36 cellular contexts compared by ENCODE assay signal in the genomic region with DNA sequence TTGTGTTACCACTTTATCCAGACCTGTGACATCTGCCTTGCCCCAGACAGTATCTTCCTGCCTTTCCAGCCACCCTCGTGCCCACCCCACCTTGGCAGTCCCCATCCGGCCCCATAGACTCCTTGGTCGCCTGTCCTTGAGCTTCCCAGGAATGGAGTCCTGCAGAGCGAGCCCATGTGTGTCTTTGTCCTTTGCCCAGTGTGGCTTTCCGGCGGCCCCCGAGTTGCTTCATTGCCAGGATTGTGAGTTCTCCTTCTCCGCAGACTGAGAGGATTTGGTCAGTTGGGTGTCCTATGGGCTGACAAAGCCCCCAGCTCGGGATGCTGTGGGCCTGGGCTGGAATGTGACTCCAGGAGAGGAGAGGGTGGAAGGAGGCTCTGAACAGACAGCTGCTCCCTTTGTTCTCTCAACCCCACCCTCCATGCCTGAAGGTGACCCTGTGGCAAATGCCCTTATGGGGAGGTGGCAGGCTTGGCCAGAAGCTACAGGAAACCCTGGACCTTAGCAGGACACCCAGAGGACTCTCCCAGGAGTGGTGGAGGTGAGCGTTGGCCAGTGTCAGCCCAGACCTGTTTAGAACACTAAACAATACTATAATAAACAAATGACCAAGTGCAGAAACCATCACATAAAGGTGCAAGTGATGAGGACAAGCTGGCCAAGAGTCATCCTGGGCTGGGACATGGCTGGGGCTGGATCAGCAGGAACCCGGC. TPM values are rescaled to one million over a fixed set of nuclear protein-coding genes. Genes with fewer than 3 reads are reported as not detected.
"Had no signal": no experiment of that assay in that cellular context is flagged by ENCODE, and none has a peak within 500 bp of the region (broad histone marks: within the 10 kb centered on the region; RNA-seq: fewer than 3 reads in every experiment).

No MANE protein-coding gene starts in this region.

- H3K36me3 Mint-ChIP-seq: activated naive CD8-positive, alpha-beta T cell had no signal

- DNase-seq: activated B cell treated with CpG ODN at 0.5 μM for 24 hours; activated CD4-positive, alpha-beta T cell treated with anti-CD3 and anti-CD28 coated beads for 48 hours; activated CD4-positive, alpha-beta T cell treated with anti-CD3 and anti-CD28 coated beads, Interleukin-2, amount 50 U/mL, for 1 hour; activated CD4-positive, alpha-beta T cell treated with anti-CD3 and anti-CD28 coated beads, Interleukin-2, amount 50 U/mL, for 48 hours; activated CD8-positive, alpha-beta memory T cell treated with anti-CD3 and anti-CD28 coated beads, Interleukin-2, amount 50 U/mL, for 48 hours; activated effector memory CD4-positive, alpha-beta T cell treated with Interleukin-2 at 50 U/mL for 16 hours; activated gamma-delta T cell treated with Interleukin-2 at 50 U/mL for 16 hours; activated naive CD4-positive, alpha-beta T cell treated with anti-CD3 and anti-CD28 coated beads, Interleukin-2, amount 50 U/mL, for 16 hours; activated naive CD4-positive, alpha-beta T cell treated with Interleukin-2 at 50 U/mL for 16 hours; activated T-cell treated with anti-CD3 and anti-CD28 coated beads for 4 hours; activated T-cell treated with anti-CD3 and anti-CD28 coated beads, Interleukin-2, amount 50 U/mL, for 24 hours; amniotic stem cell; anterior cingulate cortex; brain microvascular endothelial cell; caudate nucleus; cerebellar nuclear complex; colonic mucosa; dorsolateral prefrontal cortex; effector memory CD4-positive, alpha-beta T cell; endodermal cell; foreskin keratinocyte; gastrocnemius medialis; glutamatergic neuron; T-helper 1 cell; T-helper 17 cell; T1000; WERI-Rb-1 had no signal

- H3K27me3 ChIP-seq: brain microvascular endothelial cell, colonic mucosa, foreskin keratinocyte, gastrocnemius medialis had no signal

- H3K27ac ChIP-seq: brain microvascular endothelial cell, colonic mucosa, dorsolateral prefrontal cortex, foreskin keratinocyte, gastrocnemius medialis, WERI-Rb-1 had no signal

- H3K4me1 Mint-ChIP-seq: activated B cell treated with CpG ODN at 0.5 μM for 24 hours; activated T-helper 17 cell treated with anti-CD3 and anti-CD28 coated beads, Interleukin-2, amount 50 U/mL, for 72 hours; T-helper 17 cell had no signal

- H3K27me3 Mint-ChIP-seq: activated naive CD8-positive, alpha-beta T cell had no signal

- H3K4me1 ChIP-seq: colonic mucosa, foreskin keratinocyte, gastrocnemius medialis had no signal

- H3K9me3 Mint-ChIP-seq: activated B cell treated with CpG ODN at 0.5 μM for 24 hours; activated T-cell treated with anti-CD3 and anti-CD28 coated beads, Interleukin-2, amount 50 U/mL, for 24 hours; dendritic cell treated with granulocyte-macrophage colony-stimulating factor and Interleukin-4, amounts not matched to agents 40 ng/mL and 50 ng/mL, for 4 days; endodermal cell; T-helper 2 cell treated with Interferon-gamma antibody and Interleukin-4, amounts not matched to agents 5 μg/mL and 100 μg/mL, for 36 hours had no signal

- H3K9me3 ChIP-seq: colonic mucosa, gastrocnemius medialis had no signal

- ATAC-seq: activated CD4-positive, CD25-positive, alpha-beta regulatory T cell treated with anti-CD3 and anti-CD28 coated beads, Interleukin-2, amount 50 U/mL, for 24 hours; activated T-helper 17 cell treated with anti-CD3 and anti-CD28 coated beads, Interleukin-2, amount 50 U/mL, for 72 hours; esophagus mucosa; foreskin keratinocyte; gastrocnemius medialis; T-helper 17 cell had no signal

- H3K4me3 ChIP-seq: colonic mucosa, dorsolateral prefrontal cortex, gastrocnemius medialis had no signal

- H3K36me3 ChIP-seq: brain microvascular endothelial cell, colonic mucosa, gastrocnemius medialis, WERI-Rb-1 had no signal

- H3K27ac Mint-ChIP-seq: activated B cell treated with CpG ODN at 0.5 μM for 24 hours; activated naive CD8-positive, alpha-beta T cell; activated T-cell treated with anti-CD3 and anti-CD28 coated beads, Interleukin-2, amount 50 U/mL, for 24 hours; activated T-helper 17 cell treated with anti-CD3 and anti-CD28 coated beads, Interleukin-2, amount 50 U/mL, for 72 hours; dendritic cell treated with granulocyte-macrophage colony-stimulating factor and Interleukin-4, amounts not matched to agents 40 ng/mL and 50 ng/mL, for 4 days; endodermal cell; T-helper 17 cell; T-helper 2 cell treated with Interferon-gamma antibody and Interleukin-4, amounts not matched to agents 5 μg/mL and 100 μg/mL, for 36 hours had no signal

- H3K4me3 Mint-ChIP-seq: activated B cell treated with CpG ODN at 0.5 μM for 24 hours; activated naive CD8-positive, alpha-beta T cell; activated T-cell treated with anti-CD3 and anti-CD28 coated beads, Interleukin-2, amount 50 U/mL, for 24 hours; activated T-helper 17 cell treated with anti-CD3 and anti-CD28 coated beads, Interleukin-2, amount 50 U/mL, for 72 hours; dendritic cell treated with granulocyte-macrophage colony-stimulating factor and Interleukin-4, amounts not matched to agents 40 ng/mL and 50 ng/mL, for 4 days; endodermal cell; T-helper 17 cell; T-helper 2 cell treated with Interferon-gamma antibody and Interleukin-4, amounts not matched to agents 5 μg/mL and 100 μg/mL, for 36 hours had no signal

RNA-seq across cellular contexts. Expression of gene CST1, which starts 1.9 kb away (rescaled TPM):
- total RNA-seq: activated B cell treated with CpG ODN at 0.5 μM for 24 hours; activated T-helper 17 cell treated with anti-CD3 and anti-CD28 coated beads, Interleukin-2, amount 50 U/mL, for 72 hours; astrocyte; bronchial epithelial cell; colonic mucosa; epithelial cell of proximal tubule; esophagus mucosa; foreskin keratinocyte; gastrocnemius medialis; T-helper 17 cell had no signal
